Comparison of ENCODE assay signal across 8 cellular contexts in genomic region chr2:96866986-96867755, GRCh38. TPM values are rescaled to one million over a fixed set of nuclear protein-coding genes. Genes with fewer than 3 reads are reported as not detected.
DNase-seq lines count a peak whose midpoint lies in the region; ATAC-seq and TF ChIP-seq lines count a peak whose summit lies in the region.

No MANE protein-coding gene starts in this region.

- no peak for TF ChIP-seq POLR2A in testis (IDR thresholded peaks at IDR 0.05)

- ATAC-seq in activated CD4-positive, alpha-beta T cell treated with anti-CD3 and anti-CD28 coated beads for 36 hours, result no peak
- ATAC-seq in activated naive CD8-positive, alpha-beta T cell treated with anti-CD3 and anti-CD28 coated beads, Interleukin-2, amount 50 U/mL, for 24 hours, result no peak

- H3K27ac ChIP-seq in testis, result peak overlapping the region; percentile 92 to 95

- CTCF ChIA-PET in activated CD4-positive, alpha-beta T cell treated with anti-CD3 and anti-CD28 coated beads for 36 hours (lab: Charles Lee), result interaction anchor here (0.7 to 2.8 kb wide), 2 partner anchors 9 to 38 kb away, joined by 4 to 17 read pairs; partner anchors contain the start of gene ANKRD39

- H3K36me3 Mint-ChIP-seq in activated CD4-positive, alpha-beta T cell treated with anti-CD3 and anti-CD28 coated beads for 36 hours (ENCODE audit: low read depth), result peaks cover 3% of the 10 kb centered on the region
- H3K36me3 Mint-ChIP-seq in activated naive CD8-positive, alpha-beta T cell treated with anti-CD3 and anti-CD28 coated beads, Interleukin-2, amount 50 U/mL, for 24 hours (ENCODE audit: low read depth), result peaks cover under 1% of the 10 kb centered on the region

- H3K27ac Mint-ChIP-seq in activated CD4-positive, alpha-beta T cell treated with anti-CD3 and anti-CD28 coated beads for 36 hours, result peak overlapping the region; percentile 83
- H3K27ac Mint-ChIP-seq in activated naive CD8-positive, alpha-beta T cell treated with anti-CD3 and anti-CD28 coated beads, Interleukin-2, amount 50 U/mL, for 24 hours, result no peak overlapping the region

- H3K9me3 ChIP-seq in testis, result no peaks in the 10 kb centered on the region

- H3K4me1 ChIP-seq in testis, result peaks cover 15% of the 10 kb centered on the region

- no peaks in the 10 kb centered on the region for H3K27me3 ChIP-seq in kidney epithelial cell (ENCODE audit: control insufficient read depth, insufficient read depth, low read length)
- H3K27me3 ChIP-seq in testis, result no peaks in the 10 kb centered on the region

- TF ChIP-seq CTCF in kidney epithelial cell (IDR thresholded peaks at IDR 0.05; ENCODE audit: insufficient read depth, low read length, poor library complexity, severe bottlenecking), result no peak
- TF ChIP-seq CTCF in testis (IDR thresholded peaks at IDR 0.05), result no peak

- peaks cover 6% of the 10 kb centered on the region for H3K27me3 Mint-ChIP-seq in activated CD4-positive, alpha-beta T cell treated with anti-CD3 and anti-CD28 coated beads for 36 hours
- peaks cover 6% of the 10 kb centered on the region for H3K27me3 Mint-ChIP-seq in activated naive CD8-positive, alpha-beta T cell treated with anti-CD3 and anti-CD28 coated beads, Interleukin-2, amount 50 U/mL, for 24 hours

- no peak for DNase-seq in activated CD4-positive, alpha-beta T cell treated with anti-CD3 and anti-CD28 coated beads for 36 hours
- DNase-seq in activated CD4-positive, alpha-beta T cell treated with anti-CD3 and anti-CD28 coated beads for 48 hours, result no peak
- no peak for DNase-seq in activated naive CD8-positive, alpha-beta T cell treated with anti-CD3 and anti-CD28 coated beads, Interleukin-2, amount 50 U/mL, for 24 hours
- DNase-seq in kidney epithelial cell (ENCODE audit: low read depth), result no peak
- DNase-seq in testis, result no peak
- no peak for DNase-seq in AG08396 (ENCODE audit: low spot score)
- no peak for DNase-seq in D341Med (ENCODE audit: low spot score)
- DNase-seq in NCI-H226, result no peak

- intact Hi-C loops in activated CD4-positive, alpha-beta T cell treated with anti-CD3 and anti-CD28 coated beads for 36 hours (cut with DNase I, micrococcal nuclease), result loop anchor here in 1 of 2 experiments (5.0 kb wide), 1 partner anchor 795 kb away; the partner anchor contains the start of gene ACTR1B
- intact Hi-C loops in testis (cut with DNase I; ENCODE audit: low total_unique reads), result loop anchor here (5.0 kb wide), 2 partner anchors 40 to 85 kb away; no protein-coding TSS in a partner anchor

- H3K9me3 Mint-ChIP-seq in activated CD4-positive, alpha-beta T cell treated with anti-CD3 and anti-CD28 coated beads for 36 hours (ENCODE audit: low read depth), result no peaks in the 10 kb centered on the region
- no peaks in the 10 kb centered on the region for H3K9me3 Mint-ChIP-seq in activated naive CD8-positive, alpha-beta T cell treated with anti-CD3 and anti-CD28 coated beads, Interleukin-2, amount 50 U/mL, for 24 hours

- H3K4me1 Mint-ChIP-seq in activated CD4-positive, alpha-beta T cell treated with anti-CD3 and anti-CD28 coated beads for 36 hours, result peaks cover 25% of the 10 kb centered on the region
- peaks cover 26% of the 10 kb centered on the region for H3K4me1 Mint-ChIP-seq in activated naive CD8-positive, alpha-beta T cell treated with anti-CD3 and anti-CD28 coated beads, Interleukin-2, amount 50 U/mL, for 24 hours

- peaks cover 4% of the 10 kb centered on the region for H3K36me3 ChIP-seq in kidney epithelial cell (ENCODE audit: control insufficient read depth, insufficient read depth, low read length)
- no peaks in the 10 kb centered on the region for H3K36me3 ChIP-seq in testis (ENCODE audit: low read depth, missing control alignments)

- H3K4me3 Mint-ChIP-seq in activated CD4-positive, alpha-beta T cell treated with anti-CD3 and anti-CD28 coated beads for 36 hours, result peak overlapping the region; percentile 78
- peak overlapping the region; percentile 82 for H3K4me3 Mint-ChIP-seq in activated naive CD8-positive, alpha-beta T cell treated with anti-CD3 and anti-CD28 coated beads, Interleukin-2, amount 50 U/mL, for 24 hours

- 57 to 64% methylated on average over 19 to 22 of the region's 22 CpGs for WGBS in testis, 2 donors

- H3K4me3 ChIP-seq in kidney epithelial cell (ENCODE audit: low read depth, low read length) (peak overlapping the region; percentile 94), testis (peak overlapping the region in 1 of 2 donors; percentile 96)

- POLR2A ChIA-PET in activated CD4-positive, alpha-beta T cell treated with anti-CD3 and anti-CD28 coated beads for 36 hours (lab: Charles Lee), result interaction anchor here (1.0 kb wide), 1 partner anchor 9 kb away, joined by 3 read pairs; the partner anchor contains the start of gene ANKRD39

RNA-seq across cellular contexts. Expression of gene SEMA4C, which starts 2.7 kb away (rescaled TPM):
- total RNA-seq in activated CD4-positive, alpha-beta T cell treated with anti-CD3 and anti-CD28 coated beads for 36 hours, result 1 to 10 TPM; 7.5 to 9.6 TPM
- 62.4 and 67.8 TPM in 2 replicates for total RNA-seq in kidney epithelial cell
- total RNA-seq in testis, result 10 to 100 TPM; 11.4 to 17.6 TPM
- polyA plus RNA-seq in testis (ENCODE audit: insufficient read depth, low read depth, low replicate concordance), result 10.5 TPM

RNA-seq across cellular contexts. Expression of gene ANKRD39, which starts 9.4 kb away (rescaled TPM):
- total RNA-seq in activated CD4-positive, alpha-beta T cell treated with anti-CD3 and anti-CD28 coated beads for 36 hours, result 10 to 100 TPM; 23.0 to 23.6 TPM
- total RNA-seq in kidney epithelial cell (22.6 and 27.3 TPM in 2 replicates), testis (10 to 100 TPM; 13.9 to 16.4 TPM)
- 8.9 TPM for polyA plus RNA-seq in testis (ENCODE audit: insufficient read depth, low read depth, low replicate concordance)

RNA-seq across cellular contexts. Expression of gene ANKRD23, which starts 23.4 kb away (rescaled TPM):
- total RNA-seq in activated CD4-positive, alpha-beta T cell treated with anti-CD3 and anti-CD28 coated beads for 36 hours, result 1 to 10 TPM; 5.1 to 5.3 TPM
- total RNA-seq in kidney epithelial cell (0.41 and 2.1 TPM in 2 replicates), testis (1 to 10 TPM; 5.3 to 6.8 TPM)
- 7.5 TPM for polyA plus RNA-seq in testis (ENCODE audit: insufficient read depth, low read depth, low replicate concordance)

RNA-seq across cellular contexts. Expression of gene CNNM3, which starts 51.1 kb away (rescaled TPM):
- total RNA-seq in activated CD4-positive, alpha-beta T cell treated with anti-CD3 and anti-CD28 coated beads for 36 hours, result 10 to 100 TPM; 19.2 to 31.2 TPM
- total RNA-seq in kidney epithelial cell (9.2 and 11.1 TPM in 2 replicates), testis (10 to 100 TPM; 32.2 to 33.6 TPM)
- 33.5 TPM for polyA plus RNA-seq in testis (ENCODE audit: insufficient read depth, low read depth, low replicate concordance)
